In genomic region chr19:270766-271165, GRCh38 we compare ENCODE assay signal across 1 cellular context. TPM values are rescaled to one million over a fixed set of nuclear protein-coding genes. Genes with fewer than 3 reads are reported as not detected.
"Had no signal": no experiment of that assay in that cellular context is flagged by ENCODE, and none has a peak within 500 bp of the region (broad histone marks: within the 10 kb centered on the region; RNA-seq: fewer than 3 reads in every experiment).

No MANE protein-coding gene starts in this region.

RNA-seq across cellular contexts. Expression of gene PLPP2, which starts 20.4 kb away (rescaled TPM):
- total RNA-seq: HepG2 had no signal
- polyA plus RNA-seq: HepG2 had no signal
